11 cellular contexts compared by ENCODE assay signal in genomic region chr2:69625078-69625788, GRCh38. TPM values are rescaled to one million over a fixed set of nuclear protein-coding genes. Genes with fewer than 3 reads are reported as not detected.
DNase-seq lines count a peak whose midpoint lies in the region; ATAC-seq and TF ChIP-seq lines count a peak whose summit lies in the region.
"Had no signal": no experiment of that assay in that cellular context is flagged by ENCODE, and none has a peak within 500 bp of the region (broad histone marks: within the 10 kb centered on the region; RNA-seq: fewer than 3 reads in every experiment).

No MANE protein-coding gene starts in this region.

- no peak overlapping the region for H2BK120ac ChIP-seq in trophoblast cell (ENCODE audit: insufficient read depth, low read length, poor library complexity)

- H3K4me3 ChIP-seq in HEK293 (ENCODE audit: low read depth, low read length), result no peak overlapping the region
- no peak overlapping the region for H3K4me3 ChIP-seq in colonic mucosa
- H3K4me3 ChIP-seq in trophoblast cell (ENCODE audit: low read depth, low read length), result no peak overlapping the region
- H3K4me3 ChIP-seq: testis had no signal

- H2AK5ac ChIP-seq in trophoblast cell (ENCODE audit: low read length), result no peak overlapping the region

- no peak overlapping the region for H4K12ac ChIP-seq in trophoblast cell (ENCODE audit: low read depth, low read length)

- H3K27me3 ChIP-seq in colonic mucosa, result no peaks in the 10 kb centered on the region
- H3K27me3 ChIP-seq in trophoblast cell (ENCODE audit: insufficient read depth, low read length), result no peaks in the 10 kb centered on the region
- H3K27me3 ChIP-seq: testis had no signal

- no peak overlapping the region for H4K91ac ChIP-seq in trophoblast cell (ENCODE audit: low read depth, low read length)

- no peaks in the 10 kb centered on the region for H3K79me1 ChIP-seq in trophoblast cell (ENCODE audit: low read length)

- H3K4me1 ChIP-seq in HEK293 (ENCODE audit: control insufficient read depth, insufficient read depth, low read length) (peaks cover 8% of the 10 kb centered on the region), colonic mucosa (no peaks in the 10 kb centered on the region), trophoblast cell (ENCODE audit: control insufficient read depth in 1 of 2, insufficient read depth in 2 of 2, low read length in 2 of 2) (no peaks in the 10 kb centered on the region)

- H3K4me2 ChIP-seq in trophoblast cell (ENCODE audit: low read length), result no peak overlapping the region
- H3K4me2 ChIP-seq: KMS-11 had no signal

- H3K9ac ChIP-seq in colonic mucosa (ENCODE audit: low read depth in 2 of 2, low read length in 2 of 2), result no peak overlapping the region
- H3K9ac ChIP-seq in trophoblast cell (ENCODE audit: low read length), result no peak overlapping the region
- H3K9ac ChIP-seq: KMS-11 had no signal

- no peaks in the 10 kb centered on the region for H3K9me3 ChIP-seq in HEK293 (ENCODE audit: control insufficient read depth, insufficient read depth, low read depth, low read length)
- no peaks in the 10 kb centered on the region for H3K9me3 ChIP-seq in colonic mucosa
- no peaks in the 10 kb centered on the region for H3K9me3 ChIP-seq in trophoblast cell (ENCODE audit: insufficient read depth, low read depth, low read length)
- H3K9me3 ChIP-seq: testis had no signal

- no peak overlapping the region for H2BK12ac ChIP-seq in trophoblast cell (ENCODE audit: low read length)

- H3K23ac ChIP-seq in trophoblast cell (ENCODE audit: low read length), result no peak overlapping the region

- DNase-seq in NCI-H82 treated with DMSO at 0.1 percent for 48 hours (lab: John Stamatoyannopoulos, UW; ENCODE audit: unreplicated experiment), result peak; percentile 68
- DNase-seq in colonic mucosa, result no peak
- peak; percentile 28 to 51 for DNase-seq in trophoblast cell
- DNase-seq in RKO (ENCODE audit: low spot score), result no peak
- DNase-seq: activated CD4-positive, alpha-beta T cell treated with anti-CD3 and anti-CD28 coated beads, Interleukin-2, amount 50 U/mL, for 48 hours; T-cell; testis had no signal

- CTCF ChIA-PET in HEK293 (lab: Yijun Ruan, JAX), result no interaction called here

- intact Hi-C loops in colonic mucosa (cut with DNase I), result no loop called here

- H3K36me3 ChIP-seq in HEK293 (ENCODE audit: control insufficient read depth in 2 of 2, insufficient read depth in 1 of 2, low read length in 2 of 2) (no peaks in the 10 kb centered on the region), colonic mucosa (no peaks in the 10 kb centered on the region), trophoblast cell (ENCODE audit: control insufficient read depth in 1 of 2, insufficient read depth in 2 of 2, low read length in 2 of 2) (no peaks in the 10 kb centered on the region)

- WGBS in trophoblast cell (ENCODE audit: extremely low coverage, insufficient coverage, insufficient read length), result no CpG with 5 or more reads among the region's 7 CpGs

- peaks cover 4% of the 10 kb centered on the region for H3K79me2 ChIP-seq in trophoblast cell (ENCODE audit: control insufficient read depth, insufficient read depth, low read length, poor library complexity)

- no peak overlapping the region for H3K18ac ChIP-seq in trophoblast cell (ENCODE audit: low read length)

- H3K4ac ChIP-seq in trophoblast cell (ENCODE audit: low read depth, low read length), result peak overlapping the region; percentile 70

- POLR2A ChIA-PET in HEK293 (lab: Yijun Ruan, JAX), result no interaction called here

- no peak for ATAC-seq in HG03460 (IDR thresholded peaks at IDR 0.05; ENCODE audit: unreplicated experiment)
- no peak for ATAC-seq in HG02642 (IDR thresholded peaks at IDR 0.05; ENCODE audit: poor library complexity, unreplicated experiment)

- TF ChIP-seq CTCF in HEK293 (tag by site-specific recombination; IDR thresholded peaks at IDR 0.05) (no peak), colonic mucosa (IDR thresholded peaks at IDR 0.05) (no peak)

- H3K27ac ChIP-seq in HEK293 (ENCODE audit: extremely low read depth, low read depth, low read length) (no peak overlapping the region; the same call in 1 of the 2 replicates), colonic mucosa (peak overlapping the region; percentile 40), trophoblast cell (ENCODE audit: low read depth, low read length) (no peak overlapping the region)
- H3K27ac ChIP-seq: KMS-11, testis had no signal

- H4K8ac ChIP-seq in trophoblast cell (ENCODE audit: low read depth, low read length), result no peak overlapping the region

- H2AFZ ChIP-seq in trophoblast cell (ENCODE audit: insufficient read depth, low read length, poor library complexity), result no peak overlapping the region

- no peak overlapping the region for H2BK5ac ChIP-seq in trophoblast cell (ENCODE audit: low read depth, low read length, poor library complexity)

- H3K14ac ChIP-seq in trophoblast cell (ENCODE audit: low read length), result no peak overlapping the region

TF ChIP-seq in HEK293, 187 proteins besides CTCF, POLR2A, EP300 and RAD21 (continues in another document):
- TF ChIP-seq ZNF791 (tag by site-specific recombination; IDR thresholded peaks at IDR 0.05) (no peak), ZNF629 (tag by site-specific recombination; IDR thresholded peaks at IDR 0.05) (peak; percentile 55), ZBTB44 (tag by site-specific recombination; IDR thresholded peaks at IDR 0.05) (no peak), ZNF157 (tag by site-specific recombination; IDR thresholded peaks at IDR 0.05) (no peak), ZNF24 (tag by site-specific recombination; IDR thresholded peaks at IDR 0.05) (no peak), ZNF404 (tag by site-specific recombination; IDR thresholded peaks at IDR 0.05) (no peak), ZNF350 (tag by site-specific recombination; IDR thresholded peaks at IDR 0.05) (no peak), ATF2 (tag by site-specific recombination; IDR thresholded peaks at IDR 0.05; ENCODE audit: low read depth) (0 out of 2 replicates have a peak, but pooled peaks have one; percentile 21), GLIS2 (tag by site-specific recombination; IDR thresholded peaks at IDR 0.05) (no peak), ZNF488 (tag by site-specific recombination; IDR thresholded peaks at IDR 0.05) (no peak), ZNF585B (tag by site-specific recombination; IDR thresholded peaks at IDR 0.05) (no peak), ZNF324 (tag by site-specific recombination; IDR thresholded peaks at IDR 0.05) (no peak), ZNF266 (tag by site-specific recombination; IDR thresholded peaks at IDR 0.05; ENCODE audit: low read depth) (no peak), ZNF654 (tag by site-specific recombination; IDR thresholded peaks at IDR 0.05; ENCODE audit: low read depth) (no peak), ZNF549 (tag by site-specific recombination; IDR thresholded peaks at IDR 0.05) (no peak), ZSCAN30 (tag by site-specific recombination; IDR thresholded peaks at IDR 0.05) (no peak), ZBTB6 (tag by site-specific recombination; IDR thresholded peaks at IDR 0.05) (no peak), KLF10 (tag by site-specific recombination; IDR thresholded peaks at IDR 0.05) (no peak), ZIC2 (tag by site-specific recombination; IDR thresholded peaks at IDR 0.05) (no peak), ZNF777 (tag by site-specific recombination; IDR thresholded peaks at IDR 0.05; ENCODE audit: borderline replicate concordance) (no peak), ZEB2 (tag by site-specific recombination; IDR thresholded peaks at IDR 0.05) (0 out of 2 replicates have a peak, but pooled peaks have one; percentile 18)

RNA-seq across cellular contexts. Expression of gene AAK1, which starts 18.3 kb away (rescaled TPM):
- 10 to 100 TPM; 33.5 to 41.7 TPM for total RNA-seq in colonic mucosa
- polyA plus RNA-seq in trophoblast cell (2013), result 137 and 140 TPM in 2 replicates

Comparison
In these comparisons a context has a peak if more than half of its experiments do, and no peak if none do; other contexts are left out.
1. DNase-seq: peak in NCI-H82 treated with DMSO at 0.1 percent for 48 hours (single experiment) and trophoblast cell (2 of 2); none in colonic mucosa (single experiment) and RKO (single experiment).